In the genomic region with DNA sequence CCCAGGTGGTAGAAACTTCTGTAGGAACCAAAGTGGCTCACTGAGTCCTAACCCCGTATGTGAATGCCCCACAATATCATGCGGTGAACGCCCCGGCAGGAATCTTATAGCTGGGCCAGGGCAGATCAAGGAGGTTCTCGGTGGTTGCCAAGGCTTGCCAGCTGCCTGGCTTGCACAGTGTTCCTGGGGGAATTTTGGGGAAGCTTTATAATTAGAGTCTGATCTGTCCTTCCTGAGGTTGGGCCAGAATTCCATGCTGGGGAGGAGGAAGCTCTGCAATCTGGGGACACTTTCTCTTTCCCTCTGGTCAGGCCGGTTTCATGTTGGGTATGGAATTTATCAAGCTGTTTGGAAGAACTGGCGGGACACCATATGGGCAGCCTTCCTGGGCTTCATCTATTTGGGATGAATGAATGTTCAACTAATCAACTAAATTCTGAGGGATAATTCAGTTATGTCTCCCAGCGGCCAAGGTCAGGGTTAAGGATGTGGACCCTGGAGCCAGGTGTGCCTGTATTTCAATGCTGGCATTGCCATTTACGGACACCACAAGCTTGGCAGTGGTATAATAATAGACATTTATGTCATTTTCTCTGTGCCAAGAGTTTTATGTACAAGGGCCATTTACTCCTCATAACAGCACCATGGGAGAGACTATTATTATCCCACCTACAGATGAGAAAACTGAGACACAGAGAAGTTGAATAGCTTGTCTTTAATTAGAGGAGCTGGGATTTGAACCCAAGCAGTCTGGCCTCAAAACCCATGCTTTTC, we compare ENCODE assay signal across 20 cellular contexts. TPM values are rescaled to one million over a fixed set of nuclear protein-coding genes. Genes with fewer than 3 reads are reported as not detected.
DNase-seq lines count a peak whose midpoint lies in the region; ATAC-seq and TF ChIP-seq lines count a peak whose summit lies in the region.
"Had no signal": no experiment of that assay in that cellular context is flagged by ENCODE, and none has a peak within 500 bp of the region (broad histone marks: within the 10 kb centered on the region; RNA-seq: fewer than 3 reads in every experiment).

No MANE protein-coding gene starts in this region.

- no peak overlapping the region for H3K23ac ChIP-seq in IMR-90 (ENCODE audit: low read depth, low read length)

- H3K9me3 ChIP-seq in IMR-90 (ENCODE audit: control insufficient read depth, insufficient read depth, low read length): no peaks in the 10 kb centered on the region
- H3K9me3 ChIP-seq in heart right ventricle: no peaks in the 10 kb centered on the region
- H3K9me3 ChIP-seq in psoas muscle: no peaks in the 10 kb centered on the region
- H3K9me3 ChIP-seq in T-helper 17 cell (ENCODE audit: control insufficient read depth, low read length, poor library complexity, severe bottlenecking): no peaks in the 10 kb centered on the region
- H3K9me3 ChIP-seq: SJCRH30 had no signal

- no peaks in the 10 kb centered on the region for H3K4me1 ChIP-seq in IMR-90 (ENCODE audit: control insufficient read depth, insufficient read depth, low read length)
- peaks cover 0 to 16% (median 0%) of the 10 kb centered on the region in 9 donors for H3K4me1 ChIP-seq in heart right ventricle
- H3K4me1 ChIP-seq in psoas muscle: peaks cover 5% of the 10 kb centered on the region
- H3K4me1 ChIP-seq: SJCRH30 had no signal

- TF ChIP-seq CTCF in IMR-90 (conservative IDR thresholded peaks at IDR 0.05; ENCODE audit: low read depth, low read length): no peak
- no peak for TF ChIP-seq CTCF in heart right ventricle (IDR thresholded peaks at IDR 0.05)
- no peak for TF ChIP-seq CTCF in psoas muscle (IDR thresholded peaks at IDR 0.05)

- H3K79me1 ChIP-seq in IMR-90 (ENCODE audit: low read depth in 1 of 2, low read length in 2 of 2): no peaks in the 10 kb centered on the region

- no peak for TF ChIP-seq RAD21 in IMR-90 (IDR thresholded peaks at IDR 0.05; ENCODE audit: low read length)

- H3K36me3 ChIP-seq in IMR-90 (ENCODE audit: control insufficient read depth, insufficient read depth, low read length): no peaks in the 10 kb centered on the region
- H3K36me3 ChIP-seq in heart right ventricle: no peaks in the 10 kb centered on the region
- H3K36me3 ChIP-seq in psoas muscle (ENCODE audit: insufficient read depth in 1 of 2, low read depth in 1 of 2): no peaks in the 10 kb centered on the region
- H3K36me3 ChIP-seq: SJCRH30 had no signal

- 92% methylated on average over 2 of the region's 9 CpGs; no CpG with 5 or more reads in 1 of the 2 experiments for WGBS in IMR-90 (ENCODE audit: extremely low coverage in 2 of 2, insufficient read length in 1 of 2), 2 experiments
- 35 to 52% methylated on average over 9 of the region's 9 CpGs for WGBS in heart right ventricle, 2 donors
- WGBS in psoas muscle, 3 donors: 22 to 27% (median 23%) methylated on average over 9 of the region's 9 CpGs

- ATAC-seq in IMR-90 (ENCODE audit: low read depth) (no peak), heart right ventricle (peak; percentile 78 to 96 (median 90)), psoas muscle (peak; percentile 90 to 97 (median 95)), HG03139 (IDR thresholded peaks at IDR 0.05; ENCODE audit: unreplicated experiment) (no peak), T-helper 17 cell (no peak)

- no peak overlapping the region for H2AK5ac ChIP-seq in IMR-90 (ENCODE audit: low read depth, low read length)

- intact Hi-C loops in IMR-90 (cut with micrococcal nuclease) (no loop called here), heart right ventricle (cut with DNase I) (no loop called here), psoas muscle (cut with DNase I) (no loop called here)

- no peak overlapping the region for H2BK120ac ChIP-seq in IMR-90 (ENCODE audit: low read depth, low read length)

- H3K36me3 Mint-ChIP-seq in T-helper 17 cell (ENCODE audit: low read depth): peaks cover 2% of the 10 kb centered on the region

- no peak overlapping the region for H3K56ac ChIP-seq in IMR-90 (ENCODE audit: extremely low read depth, insufficient read depth, low read length)

- POLR2A ChIA-PET in IMR-90 (lab: Charles Lee; ENCODE audit: unreplicated experiment): no interaction called here

- no peak overlapping the region for H3K4me2 ChIP-seq in IMR-90 (ENCODE audit: low read depth, low read length)
- H3K4me2 ChIP-seq: PC-9 had no signal

- in situ Hi-C loops in IMR-90 (cut with MboI; ENCODE audit: low sequenced_read_pairs): no loop called here

- H4K91ac ChIP-seq in IMR-90 (ENCODE audit: insufficient read depth, low read depth, low read length): no peak overlapping the region

- H2BK5ac ChIP-seq in IMR-90 (ENCODE audit: low read depth, low read length, poor library complexity, severe bottlenecking): no peak overlapping the region

- H3K9me1 ChIP-seq in IMR-90 (ENCODE audit: insufficient read depth, low read length): no peaks in the 10 kb centered on the region

- CTCF ChIA-PET in IMR-90 (lab: Yijun Ruan, JAX): no interaction called here

- no peak overlapping the region for H3K14ac ChIP-seq in IMR-90 (replicated peaks; ENCODE audit: low read depth, low read length)

- H3K4me3 ChIP-seq in IMR-90 (ENCODE audit: insufficient read depth, low read depth, low read length) (no peak overlapping the region), heart right ventricle (no peak overlapping the region), psoas muscle (peak overlapping the region; percentile 28)
- H3K4me3 ChIP-seq: PC-9, SJCRH30 had no signal

- H3K27me3 Mint-ChIP-seq in T-helper 17 cell: peaks cover 19% of the 10 kb centered on the region

- no peaks in the 10 kb centered on the region for H4K20me1 ChIP-seq in IMR-90 (ENCODE audit: insufficient read depth, low read length)

- H2AFZ ChIP-seq in IMR-90 (replicated peaks; ENCODE audit: low read length, poor library complexity): no peak overlapping the region
- H2AFZ ChIP-seq: PC-9 had no signal

- H4K5ac ChIP-seq in IMR-90 (ENCODE audit: low read depth, low read length): no peak overlapping the region

- no peak overlapping the region for H2BK15ac ChIP-seq in IMR-90 (ENCODE audit: low read depth, low read length)

- peaks cover 2% of the 10 kb centered on the region for H3K4me1 Mint-ChIP-seq in T-helper 17 cell

- H3K27ac ChIP-seq in IMR-90 (ENCODE audit: insufficient read depth, low read length) (no peak overlapping the region), heart right ventricle (peak overlapping the region; percentile 9 to 85 (median 74)), psoas muscle (peak overlapping the region; percentile 85)
- H3K27ac ChIP-seq: C4-2B, PC-9, RWPE1, SJCRH30 had no signal

- no peak overlapping the region for H3K18ac ChIP-seq in IMR-90 (ENCODE audit: low read depth, low read length)

- BruUV-seq in IMR-90 (replicated peaks; lab: Mats Ljungman, UMichigan): no TSS peak

- H2BK20ac ChIP-seq in IMR-90 (ENCODE audit: low read depth, low read length): no peak overlapping the region

- no peak overlapping the region for H3K9ac ChIP-seq in IMR-90 (ENCODE audit: low read depth, low read length)

- no peak for DNase-seq in IMR-90
- DNase-seq in NCI-H69 (lab: John Stamatoyannopoulos, UW): peak; percentile 66
- peak; percentile 33 to 49 for DNase-seq in heart right ventricle
- DNase-seq in psoas muscle: peak; percentile 27 to 70
- no peak for DNase-seq in NCI-H1436 (lab: John Stamatoyannopoulos, UW)
- no peak for DNase-seq in T-helper 17 cell
- DNase-seq: ACHN, AML-193, DND-41, H7, NCI-H1105, NCI-H1694, NCI-H2081 treated with DMSO at 0.1 percent for 48 hours, NCI-H524, PC-9, SJCRH30 had no signal

- dilution Hi-C loops in IMR-90 (cut with HindIII; ENCODE audit: low sequenced_read_pairs, unreplicated experiment): no loop called here

- no peak overlapping the region for H3K4me3 Mint-ChIP-seq in T-helper 17 cell

- no peak overlapping the region for H2AK9ac ChIP-seq in IMR-90 (replicated peaks; ENCODE audit: low read depth, low read length, poor library complexity)

- H3K27ac Mint-ChIP-seq in T-helper 17 cell: no peak overlapping the region

- H3K27me3 ChIP-seq in IMR-90 (ENCODE audit: control insufficient read depth, insufficient read depth, low read length) (peaks cover 4% of the 10 kb centered on the region; the same call in 1 of the 2 replicates), heart right ventricle (no peaks in the 10 kb centered on the region), psoas muscle (ENCODE audit: insufficient read depth in 3 of 3, low read length in 2 of 3) (no peaks in the 10 kb centered on the region)

- no peak for TF ChIP-seq POLR2A in IMR-90 (IDR thresholded peaks at IDR 0.05; ENCODE audit: low read depth, low read length)

- H4K8ac ChIP-seq in IMR-90 (ENCODE audit: low read depth in 2 of 2, low read length in 2 of 2): no peak overlapping the region

- no peak overlapping the region for H3K4ac ChIP-seq in IMR-90 (ENCODE audit: low read depth, low read length)

TF ChIP-seq in IMR-90, 13 proteins besides CTCF, POLR2A, EP300 and RAD21 (continues in another document):
- TF ChIP-seq SMC3 (IDR thresholded peaks at IDR 0.05; ENCODE audit: low read depth, low read length) (no peak), MAFK (IDR thresholded peaks at IDR 0.05; ENCODE audit: low read depth, low read length) (no peak), RCOR1 (IDR thresholded peaks at IDR 0.05; ENCODE audit: insufficient replicate concordance, low read length) (no peak)
- TF ChIP-seq, protein P1, sequence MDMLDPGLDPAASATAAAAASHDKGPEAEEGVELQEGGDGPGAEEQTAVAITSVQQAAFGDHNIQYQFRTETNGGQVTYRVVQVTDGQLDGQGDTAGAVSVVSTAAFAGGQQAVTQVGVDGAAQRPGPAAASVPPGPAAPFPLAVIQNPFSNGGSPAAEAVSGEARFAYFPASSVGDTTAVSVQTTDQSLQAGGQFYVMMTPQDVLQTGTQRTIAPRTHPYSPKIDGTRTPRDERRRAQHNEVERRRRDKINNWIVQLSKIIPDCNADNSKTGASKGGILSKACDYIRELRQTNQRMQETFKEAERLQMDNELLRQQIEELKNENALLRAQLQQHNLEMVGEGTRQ (IDR thresholded peaks at IDR 0.05; ENCODE audit: low read depth, low read length): no peak

RNA-seq across cellular contexts. Expression of a gene that starts 54.3 kb away (rescaled TPM):
- total RNA-seq in IMR-90 (2012; rRNA removed) (not detected in 2 replicates), heart right ventricle (1 to 10 TPM in 9 of 10 donors, under 1 TPM in 1; 0.17 to 2.8 (median 2.2) TPM), psoas muscle (under 1 TPM in 3 of 4 donors, not detected in 1; 0.07 to 0.45 (median 0.12) TPM), T-helper 17 cell (not detected)
- polyA plus RNA-seq in IMR-90 (2012; rRNA removed) (not detected in 2 replicates), heart right ventricle (1 to 10 TPM in 1 of 2 donors, under 1 TPM in 1; 0.28 to 1.6 TPM), psoas muscle (under 1 TPM in 2 of 3 donors, not detected in 1; 0.04 to 0.08 TPM)
- not detected in 2 replicates for polyA plus RNA-seq in IMR-90 (2012; cell fraction: cytosol; rRNA removed)
- polyA plus RNA-seq in IMR-90 (2012; cell fraction: nucleus; rRNA removed; ENCODE audit: low replicate concordance): not detected in 2 replicates
- total RNA-seq: LHCN-M2, PC-9, SJCRH30 had no signal

Comparison
In these comparisons a context has a peak if more than half of its experiments do, and no peak if none do; other contexts are left out.
1. ATAC-seq: peak in heart right ventricle (8 of 8) and psoas muscle (4 of 4); none in IMR-90 (single experiment), HG03139 (single experiment) and T-helper 17 cell (single experiment).
2. DNase-seq: peak in NCI-H69 (single experiment), heart right ventricle (2 of 2) and psoas muscle (2 of 2); none in IMR-90 (single experiment), NCI-H1436 (single experiment) and T-helper 17 cell (0 of 3).